Comparison of ENCODE assay signal across 10 cellular contexts in genomic region chr10:23530079-23530478, GRCh38.
A peak's percentile ranks its signal among the peaks of the same experiment; 100 is the strongest.
DNase-seq lines count a peak whose midpoint lies in the region; ATAC-seq and TF ChIP-seq lines count a peak whose summit lies in the region.
"Had no signal": no experiment of that assay in that cellular context is flagged by ENCODE, and none has a peak within 500 bp of the region (broad histone marks: within the 10 kb centered on the region; RNA-seq: fewer than 3 reads in every experiment).

No MANE protein-coding gene starts in this region.

- no peaks in the 10 kb centered on the region for H4K20me1 ChIP-seq in DND-41 (ENCODE audit: insufficient read depth, low read length)

- H3K27ac ChIP-seq in DND-41 (ENCODE audit: low read length) = no peak overlapping the region
- no peak overlapping the region for H3K27ac ChIP-seq in colonic mucosa

- H3K36me3 ChIP-seq in DND-41 (ENCODE audit: insufficient read depth, low read length) (no peaks in the 10 kb centered on the region), colonic mucosa (no peaks in the 10 kb centered on the region)

- intact Hi-C loops in colonic mucosa (cut with DNase I) = no loop called here
- intact Hi-C loops in sciatic nerve (cut with DNase I) = no loop called here

- no peaks in the 10 kb centered on the region for H3K79me2 ChIP-seq in DND-41 (ENCODE audit: insufficient read depth, low read length)

- H3K27ac Mint-ChIP-seq in nephron = no peak overlapping the region

- peaks cover 39% of the 10 kb centered on the region for H3K27me3 Mint-ChIP-seq in nephron (ENCODE audit: low read depth)

- no peaks in the 10 kb centered on the region for H3K27me3 ChIP-seq in DND-41 (ENCODE audit: insufficient read depth, low read length, poor library complexity)
- no peaks in the 10 kb centered on the region for H3K27me3 ChIP-seq in colonic mucosa

- no peak overlapping the region for H2AFZ ChIP-seq in DND-41 (ENCODE audit: low read depth, low read length)

- H3K4me1 Mint-ChIP-seq in nephron = peaks cover 10% of the 10 kb centered on the region

- no peak for TF ChIP-seq POLR2A in GM18505 (IDR thresholded peaks at IDR 0.05; ENCODE audit: borderline replicate concordance, extremely low read depth, insufficient read depth, insufficient read length)

- H3K4me1 ChIP-seq in DND-41 (ENCODE audit: insufficient read depth, low read length) = peaks cover 21% of the 10 kb centered on the region
- H3K4me1 ChIP-seq in colonic mucosa = no peaks in the 10 kb centered on the region

- no peak for ATAC-seq in DND-41 (ENCODE audit: insufficient read depth, low read depth)
- ATAC-seq in sciatic nerve = no peak
- no peak for ATAC-seq in GM18505 (IDR thresholded peaks at IDR 0.05; ENCODE audit: unreplicated experiment)

- H3K9me3 Mint-ChIP-seq in nephron = no peaks in the 10 kb centered on the region

- H3K9ac ChIP-seq in DND-41 (ENCODE audit: low read depth, low read length) (no peak overlapping the region), colonic mucosa (ENCODE audit: low read depth in 2 of 2, low read length in 2 of 2) (no peak overlapping the region)

- TF ChIP-seq CTCF in DND-41 (IDR thresholded peaks at IDR 0.05; ENCODE audit: borderline replicate concordance, extremely low read depth, low read length, poor library complexity, severe bottlenecking) (peak; percentile 34), LNCAP (IDR thresholded peaks at IDR 0.05) (peak; percentile 52), colonic mucosa (IDR thresholded peaks at IDR 0.05) (peak; percentile 40), nephron (IDR thresholded peaks at IDR 0.05; ENCODE audit: unreplicated experiment in 3 of 3) (peak; percentile 35 to 60 (median 36))

- H3K4me3 ChIP-seq in DND-41 (ENCODE audit: low read depth in 1 of 2, low read length in 2 of 2) (no peak overlapping the region), colonic mucosa (no peak overlapping the region)

- no peak overlapping the region for H3K4me3 Mint-ChIP-seq in nephron

- H3K4me2 ChIP-seq in DND-41 (ENCODE audit: insufficient read depth, low read length) = no peak overlapping the region

- DNase-seq in DND-41 (no peak), colonic mucosa (no peak), NCI-H1048 (lab: John Stamatoyannopoulos, UW) (no peak), sciatic nerve (ENCODE audit: low spot score) (no peak)
- DNase-seq: NCI-H1092; Right ventricle myocardium superior; stimulated activated CD4-positive, alpha-beta T cell treated with anti-CD3 and anti-CD28 coated beads, Interleukin-4, amount 100 ng/mL, for 24 hours had no signal

- H3K9me3 ChIP-seq in DND-41 (ENCODE audit: insufficient read depth, low read length, severe bottlenecking) (no peaks in the 10 kb centered on the region), colonic mucosa (no peaks in the 10 kb centered on the region)

- H3K36me3 Mint-ChIP-seq in nephron (ENCODE audit: low read depth) = no peaks in the 10 kb centered on the region
